Comparison of ENCODE assay signal across 9 cellular contexts in genomic region chr5:56319281-56320242, GRCh38.
A peak's percentile ranks its signal among the peaks of the same experiment; 100 is the strongest.
DNase-seq lines count a peak whose midpoint lies in the region; ATAC-seq, FAIRE-seq and TF ChIP-seq lines count a peak whose summit lies in the region.
"Had no signal": no experiment of that assay in that cellular context is flagged by ENCODE, and none has a peak within 500 bp of the region (broad histone marks: within the 10 kb centered on the region; RNA-seq: fewer than 3 reads in every experiment).

No MANE protein-coding gene starts in this region.

- TF ChIP-seq CTCF in coronary artery (IDR thresholded peaks at IDR 0.05), result no peak
- no peak for TF ChIP-seq CTCF in neural crest cell (conservative IDR thresholded peaks at IDR 0.05)

- ATAC-seq in GM21717 (IDR thresholded peaks at IDR 0.05; ENCODE audit: unreplicated experiment), result no peak
- no peak for ATAC-seq in GM18858 (IDR thresholded peaks at IDR 0.05; ENCODE audit: unreplicated experiment)
- ATAC-seq: natural killer cell treated with Interleukin-12 subunit alpha and Interleukin-12 subunit beta and Interleukin-15 and Interleukin-18, amount 100 ng/mL, for 72 hours had no signal

- H3K27ac Mint-ChIP-seq in neural crest cell (ENCODE audit: unreplicated experiment), result peak overlapping the region; percentile 89
- H3K27ac Mint-ChIP-seq: natural killer cell treated with Interleukin-12 subunit alpha and Interleukin-12 subunit beta and Interleukin-15 and Interleukin-18, amount 100 ng/mL, for 72 hours had no signal

- peak overlapping the region in 1 of 2 donors; percentile 39 for H3K27ac ChIP-seq in coronary artery

- no peaks in the 10 kb centered on the region for H3K36me3 Mint-ChIP-seq in neural crest cell (ENCODE audit: low read depth)
- H3K36me3 Mint-ChIP-seq: natural killer cell treated with Interleukin-12 subunit alpha and Interleukin-12 subunit beta and Interleukin-15 and Interleukin-18, amount 100 ng/mL, for 72 hours had no signal

- no peak overlapping the region for H3K4me3 Mint-ChIP-seq in neural crest cell
- H3K4me3 Mint-ChIP-seq: natural killer cell treated with Interleukin-12 subunit alpha and Interleukin-12 subunit beta and Interleukin-15 and Interleukin-18, amount 100 ng/mL, for 72 hours had no signal

- DNase-seq in DMS79 (lab: John Stamatoyannopoulos, UW) (peak; percentile 19), NCI-H128 (lab: John Stamatoyannopoulos, UW; ENCODE audit: unreplicated experiment) (peak; percentile 51), coronary artery (ENCODE audit: low spot score) (no peak), neural crest cell (ENCODE audit: low read depth, low spot score) (no peak), DMS153 (lab: John Stamatoyannopoulos, UW) (no peak), H54 (ENCODE audit: insufficient read length, low spot score) (no peak)

- H3K9me3 Mint-ChIP-seq in neural crest cell, result no peaks in the 10 kb centered on the region
- H3K9me3 Mint-ChIP-seq: natural killer cell treated with Interleukin-12 subunit alpha and Interleukin-12 subunit beta and Interleukin-15 and Interleukin-18, amount 100 ng/mL, for 72 hours had no signal

- H3K4me1 Mint-ChIP-seq in neural crest cell, result peaks cover 19% of the 10 kb centered on the region

- no peak for FAIRE-seq in H54 (lab: Jason Lieb, UNC)

- H3K27me3 Mint-ChIP-seq in neural crest cell (ENCODE audit: low read depth), result no peaks in the 10 kb centered on the region

- TF ChIP-seq POLR2A in H54 (IDR thresholded peaks at IDR 0.05; ENCODE audit: low read depth, low read length), result no peak

- peak overlapping the region; percentile 27 for H3K4me3 ChIP-seq in coronary artery

Comparison
In these comparisons a context has a peak if more than half of its experiments do, and no peak if none do; other contexts are left out.
1. DNase-seq: peak in DMS79 (single experiment) and NCI-H128 (single experiment); none in coronary artery (single experiment), neural crest cell (single experiment), DMS153 (single experiment) and H54 (single experiment).